15 cellular contexts compared by ENCODE assay signal in the genomic region with DNA sequence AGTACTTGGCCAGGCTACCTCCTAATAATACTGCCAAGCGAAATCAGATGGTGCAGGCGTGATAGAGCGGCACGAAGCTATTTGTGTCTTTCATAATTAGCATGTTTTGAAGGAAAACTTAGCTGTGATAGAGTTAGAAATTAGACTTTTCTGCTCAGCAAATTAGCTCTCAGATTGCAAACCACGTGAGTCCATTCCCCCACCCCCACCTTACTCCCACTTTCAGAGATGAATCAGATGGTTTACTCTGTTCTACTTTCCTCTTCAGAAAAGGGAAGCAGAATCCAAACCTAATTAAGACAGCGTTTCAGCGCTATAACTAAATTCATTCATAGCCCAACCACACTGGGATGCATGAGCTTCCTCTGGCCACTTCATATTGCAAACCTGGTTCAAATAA.
A peak's percentile ranks its signal among the peaks of the same experiment; 100 is the strongest.
DNase-seq lines count a peak whose midpoint lies in the region; ATAC-seq and TF ChIP-seq lines count a peak whose summit lies in the region.
"Had no signal": no experiment of that assay in that cellular context is flagged by ENCODE, and none has a peak within 500 bp of the region (broad histone marks: within the 10 kb centered on the region; RNA-seq: fewer than 3 reads in every experiment).

No MANE protein-coding gene starts in this region.

- peak; percentile 80 for DNase-seq in Karpas-422
- peak; percentile 30 for DNase-seq in germinal center (ENCODE audit: low spot score)
- no peak for DNase-seq in ovary
- DNase-seq in GM03348 (ENCODE audit: low spot score), result no peak
- DNase-seq in heart right ventricle, result no peak
- DNase-seq in COLO668 (lab: John Stamatoyannopoulos, UW; ENCODE audit: unreplicated experiment), result no peak
- DNase-seq: activated CD4-positive, alpha-beta T cell treated with anti-CD3 and anti-CD28 coated beads, Interleukin-2, amount 50 U/mL, for 1 hour; CD8-positive, alpha-beta memory T cell; foreskin fibroblast; SHP77 treated with DMSO at 0.1 percent for 48 hours had no signal

- no peak for TF ChIP-seq POLR2A in ovary (IDR thresholded peaks at IDR 0.05)

- no peak for TF ChIP-seq CTCF in ovary (IDR thresholded peaks at IDR 0.05)
- TF ChIP-seq CTCF in heart right ventricle (IDR thresholded peaks at IDR 0.05), result no peak

- no peaks in the 10 kb centered on the region for H3K9me3 ChIP-seq in Karpas-422 (ENCODE audit: low read length)
- no peaks in the 10 kb centered on the region for H3K9me3 ChIP-seq in ovary
- peaks cover 0 to 9% (median 0%) of the 10 kb centered on the region in 11 donors for H3K9me3 ChIP-seq in heart right ventricle
- H3K9me3 ChIP-seq: suprapubic skin had no signal

- ATAC-seq in GM18511 (IDR thresholded peaks at IDR 0.05; ENCODE audit: unreplicated experiment) (peak; percentile 57), GM21526 (IDR thresholded peaks at IDR 0.05; ENCODE audit: low FRiP score, unreplicated experiment) (peak; percentile 49), heart right ventricle (no peak)
- ATAC-seq: activated naive CD4-positive, alpha-beta T cell treated with anti-CD3 and anti-CD28 coated beads, Interleukin-2, amount 50 U/mL, for 72 hours; HCT116 had no signal

- no peak for TF ChIP-seq EP300 in ovary (IDR thresholded peaks at IDR 0.05)

- H3K4me2 ChIP-seq in Karpas-422 (ENCODE audit: low read depth, low read length, poor library complexity, severe bottlenecking), result peak overlapping the region; percentile 57

- peaks cover 98% of the 10 kb centered on the region for H3K79me2 ChIP-seq in Karpas-422 (ENCODE audit: low read length)

- H4K20me1 ChIP-seq in Karpas-422 (ENCODE audit: insufficient read depth, low read depth, low read length), result no peaks in the 10 kb centered on the region

- H2AFZ ChIP-seq in Karpas-422 (ENCODE audit: low read length), result no peak overlapping the region

- H3K36me3 ChIP-seq in Karpas-422 (ENCODE audit: insufficient read depth, low read length) (no peaks in the 10 kb centered on the region), ovary (no peaks in the 10 kb centered on the region), heart right ventricle (no peaks in the 10 kb centered on the region)
- H3K36me3 ChIP-seq: suprapubic skin had no signal

- no peaks in the 10 kb centered on the region for H3K9me2 ChIP-seq in Karpas-422 (replicated peaks; ENCODE audit: insufficient read depth, low read length)

- H3K9ac ChIP-seq in Karpas-422 (ENCODE audit: low read length), result peak overlapping the region; percentile 8

- intact Hi-C loops in ovary (cut with DNase I) (loop anchor here in 1 of 4 donors (10.0 kb wide), 1 partner anchor 83 kb away; no protein-coding TSS in a partner anchor), heart right ventricle (cut with DNase I) (no loop called here)

- H3K4me1 ChIP-seq in Karpas-422 (ENCODE audit: low read length) (peaks cover 62% of the 10 kb centered on the region), ovary (ENCODE audit: insufficient read depth) (peaks cover 4% of the 10 kb centered on the region), heart right ventricle (peaks cover 3 to 58% (median 51%) of the 10 kb centered on the region in 9 donors)

- H3K27me3 ChIP-seq in Karpas-422 (ENCODE audit: low read length), result no peaks in the 10 kb centered on the region
- H3K27me3 ChIP-seq in ovary, result no peaks in the 10 kb centered on the region
- H3K27me3 ChIP-seq in heart right ventricle, result no peaks in the 10 kb centered on the region
- H3K27me3 ChIP-seq: suprapubic skin had no signal

- peak overlapping the region; percentile 16; the same call in 1 of the 2 replicates for H3K4me3 ChIP-seq in Karpas-422 (ENCODE audit: low read length)
- no peak overlapping the region for H3K4me3 ChIP-seq in ovary
- H3K4me3 ChIP-seq in heart right ventricle, result no peak overlapping the region
- H3K4me3 ChIP-seq: suprapubic skin had no signal

- WGBS in ovary, 3 donors, result 73 to 75% (median 73%) methylated on average over 7 of the region's 7 CpGs
- WGBS in heart right ventricle, 2 donors, result 81 to 83% methylated on average over 7 of the region's 7 CpGs

- H3K27ac ChIP-seq in Karpas-422 (ENCODE audit: low read length) (peak overlapping the region; percentile 54), ovary (no peak overlapping the region), heart right ventricle (peak overlapping the region in 1 of 10 donors; percentile 29)
- H3K27ac ChIP-seq: suprapubic skin had no signal

Comparison
In these comparisons a context has a peak if more than half of its experiments do, and no peak if none do; other contexts are left out.
1. ATAC-seq: peak in GM18511 (single experiment) and GM21526 (single experiment); none in heart right ventricle (0 of 8).
2. DNase-seq: peak in Karpas-422 (single experiment) and germinal center (single experiment); none in ovary (0 of 5), GM03348 (single experiment), heart right ventricle (0 of 2) and COLO668 (single experiment).